Comparison of ENCODE assay signal across 20 cellular contexts in genomic region chr7:78055579-78055978, GRCh38.
DNase-seq lines count a peak whose midpoint lies in the region; ATAC-seq, FAIRE-seq and TF ChIP-seq lines count a peak whose summit lies in the region.
"Had no signal": no experiment of that assay in that cellular context is flagged by ENCODE, and none has a peak within 500 bp of the region (broad histone marks: within the 10 kb centered on the region; RNA-seq: fewer than 3 reads in every experiment).

No MANE protein-coding gene starts in this region.

- no peak overlapping the region for H4K5ac ChIP-seq in mesendoderm (ENCODE audit: low read length)

- TF ChIP-seq RAD21 in K562 (CRISPR knock-in tag; conservative IDR thresholded peaks at IDR 0.05 in 1 of 2, IDR thresholded peaks at IDR 0.05 in 1 of 2) = no peak

- peak overlapping the region; percentile 32 for H3K18ac ChIP-seq in mesendoderm (ENCODE audit: low read length)

- H3K4me3 ChIP-seq in cardiac muscle cell (no peak overlapping the region), K562 (no peak overlapping the region), mesendoderm (ENCODE audit: low read length) (no peak overlapping the region)

- H3K79me2 ChIP-seq in K562 (ENCODE audit: control insufficient read depth, insufficient read depth, low read length) (no peaks in the 10 kb centered on the region), mesendoderm (ENCODE audit: control insufficient read depth, insufficient read depth, low read length) (no peaks in the 10 kb centered on the region)

- H3K27me3 ChIP-seq in cardiac muscle cell (no peaks in the 10 kb centered on the region), K562 (ENCODE audit: control insufficient read depth in 2 of 2, insufficient read depth in 2 of 2, low read length in 2 of 2) (peaks cover 8 to 15% of the 10 kb centered on the region in 2 experiments; a peak in 3 of 5 replicates), mesendoderm (ENCODE audit: insufficient read depth, low read length, poor library complexity) (no peaks in the 10 kb centered on the region)

- H3K27ac ChIP-seq in cardiac muscle cell = peak overlapping the region; percentile 35
- H3K27ac ChIP-seq in K562 (ENCODE audit: extremely low read depth, low read depth, low read length) = no peak overlapping the region
- peak overlapping the region; percentile 86 for H3K27ac ChIP-seq in mesendoderm (ENCODE audit: low read depth, low read length)
- H3K27ac ChIP-seq: RWPE1 had no signal

- no peak overlapping the region for H2AFZ ChIP-seq in K562 (ENCODE audit: low read depth, low read length)

- H3K9me1 ChIP-seq in K562 (ENCODE audit: control insufficient read depth, insufficient read depth, low read length) = no peaks in the 10 kb centered on the region

- no peak overlapping the region for H3K56ac ChIP-seq in mesendoderm (ENCODE audit: low read length)

- H3K9me3 ChIP-seq in cardiac muscle cell (ENCODE audit: low read depth) (no peaks in the 10 kb centered on the region), K562 (replicated peaks; ENCODE audit: control insufficient read depth, insufficient read depth, low read depth, low read length) (no peaks in the 10 kb centered on the region)

- no peak for FAIRE-seq in K562 (lab: Jason Lieb, UNC)
- FAIRE-seq: GM19239, H54, HepG2 had no signal

- no peaks in the 10 kb centered on the region for H4K20me1 ChIP-seq in K562 (replicated peaks; ENCODE audit: control insufficient read depth, insufficient read depth, low read length)

- no peaks in the 10 kb centered on the region for H3K79me1 ChIP-seq in mesendoderm (ENCODE audit: low read length)

- in situ Hi-C loops in K562 (cut with MboI) = no loop called here

- no peak overlapping the region for H3K4ac ChIP-seq in mesendoderm (ENCODE audit: low read depth, low read length)

- no peak for TF ChIP-seq POLR2A in K562 (conservative IDR thresholded peaks at IDR 0.05)

- H3K23ac ChIP-seq in mesendoderm (ENCODE audit: low read length) = no peak overlapping the region

- intact Hi-C loops in left cardiac atrium (cut with DNase I) = no loop called here
- intact Hi-C loops in K562 (cut with micrococcal nuclease) = no loop called here

- H3K4me1 ChIP-seq in cardiac muscle cell (ENCODE audit: low read depth) = peaks cover 32% of the 10 kb centered on the region
- no peaks in the 10 kb centered on the region for H3K4me1 ChIP-seq in K562 (replicated peaks in 1 of 2; ENCODE audit: control insufficient read depth in 2 of 2, insufficient read depth in 2 of 2, low read length in 2 of 2)
- peaks cover 5% of the 10 kb centered on the region for H3K4me1 ChIP-seq in mesendoderm (ENCODE audit: control insufficient read depth, low read depth, low read length)

- H3K4me2 ChIP-seq in K562 (ENCODE audit: insufficient read depth, low read length) = no peak overlapping the region
- H3K4me2 ChIP-seq in mesendoderm (ENCODE audit: low read length) = no peak overlapping the region

- DNase-seq in cardiac muscle cell (ENCODE audit: low read depth in 1 of 2, low spot score in 1 of 2) (no peak), left cardiac atrium (no peak), K562 (ENCODE audit: extremely low read depth in 1 of 4, low spot score in 3 of 4) (no peak), mesendoderm (peak; percentile 84), NCI-H1417 (lab: John Stamatoyannopoulos, UW) (no peak)
- no peak for DNase-seq in stimulated activated CD4-positive, alpha-beta T cell treated with anti-CD3 and anti-CD28 coated beads, Interleukin-2, amount 100 ng/mL, for 24 hours
- no peak for DNase-seq in stimulated activated CD4-positive, alpha-beta T cell treated with anti-CD3 and anti-CD28 coated beads, Interleukin-4, amount 100 ng/mL, for 1 hour
- DNase-seq in activated T-cell treated with anti-CD3 and anti-CD28 coated beads, Interleukin-2, amount 50 U/mL, for 48 hours = no peak
- DNase-seq: 8988T; CD4-positive, CD25-positive, alpha-beta regulatory T cell; MV-4-11; NCI-H1105; NCI-H2107; NCI-H446 treated with DMSO at 0.1 percent for 48 hours; SHP77 had no signal

- no TSS peak for BruUV-seq in K562 (replicated peaks; lab: Mats Ljungman, UMichigan)

- no peak overlapping the region for H2BK5ac ChIP-seq in mesendoderm (ENCODE audit: low read length)

- no peak for ATAC-seq in left cardiac atrium
- ATAC-seq in K562 = no peak
- ATAC-seq: Panc1 had no signal

- H4K8ac ChIP-seq in mesendoderm (ENCODE audit: low read depth, low read length) = no peak overlapping the region

- no peak overlapping the region for H2BK120ac ChIP-seq in mesendoderm (ENCODE audit: low read depth, low read length)

- no peak overlapping the region for H2BK15ac ChIP-seq in mesendoderm (replicated peaks; ENCODE audit: low read depth)

- TF ChIP-seq CTCF in cardiac muscle cell (IDR thresholded peaks at IDR 0.05; ENCODE audit: low read depth, low read length) (no peak), K562 (IDR thresholded peaks at IDR 0.05 in 2 of 3, conservative IDR thresholded peaks at IDR 0.05 in 1 of 3; ENCODE audit: insufficient read depth in 2 of 3, low read depth in 1 of 3, low read length in 3 of 3) (no peak)

- 0% methylated on average over 2 of the region's 2 CpGs for WGBS in K562 (ENCODE audit: insufficient coverage, low coverage, missing lambda C conversion rate)
- no CpG with 5 or more reads among the region's 2 CpGs for WGBS in mesendoderm (ENCODE audit: extremely low coverage, insufficient coverage, low lambda C conversion rate)

- H3K36me3 ChIP-seq in cardiac muscle cell = no peaks in the 10 kb centered on the region
- no peaks in the 10 kb centered on the region for H3K36me3 ChIP-seq in K562 (ENCODE audit: control insufficient read depth, insufficient read depth, low read length)
- H3K36me3 ChIP-seq in mesendoderm (ENCODE audit: control insufficient read depth, insufficient read depth, low read length) = no peaks in the 10 kb centered on the region

- no peak overlapping the region for H2AK5ac ChIP-seq in mesendoderm (ENCODE audit: low read length)

- POLR2A ChIA-PET in K562 (lab: Yijun Ruan, JAX) = interaction anchor here (0.6 kb wide), 1 partner anchor 638 kb away, joined by 3 read pairs; no protein-coding TSS in a partner anchor

- H3K9ac ChIP-seq in K562 (ENCODE audit: insufficient read depth in 1 of 2, low read depth in 2 of 2, low read length in 2 of 2) (no peak overlapping the region), mesendoderm (ENCODE audit: low read length) (no peak overlapping the region)

- no peak for TF ChIP-seq EP300 in K562 (IDR thresholded peaks at IDR 0.05; ENCODE audit: low read length)

- CTCF ChIA-PET in K562 (lab: Yijun Ruan, JAX; ENCODE audit: low intra/inter-chr PET ratio) = no interaction called here

TF ChIP-seq in K562, 482 proteins besides CTCF, POLR2A, EP300 and RAD21 (continues in another document):
- TF ChIP-seq ZNF57 (CRISPR knock-in tag; IDR thresholded peaks at IDR 0.05) = no peak
- no peak for TF ChIP-seq PHF20 (IDR thresholded peaks at IDR 0.05; ENCODE audit: partially characterized antibody)
- peak; percentile 43 for TF ChIP-seq TAL1 (IDR thresholded peaks at IDR 0.05)
- no peak for TF ChIP-seq MYC (IDR thresholded peaks at IDR 0.05; ENCODE audit: low read depth, low read length)
- TF ChIP-seq MYC (CRISPR knock-in tag; IDR thresholded peaks at IDR 0.05; ENCODE audit: borderline replicate concordance, low read depth) = no peak
- no peak for TF ChIP-seq SLC30A9 (CRISPR knock-in tag; IDR thresholded peaks at IDR 0.05)
- peak; percentile 66 for TF ChIP-seq CBFA2T3 (IDR thresholded peaks at IDR 0.05)
- TF ChIP-seq MEF2D (tag; conservative IDR thresholded peaks at IDR 0.05; ENCODE audit: low read depth) = no peak
- peak; percentile 31; the same call in 1 of the 2 replicates for TF ChIP-seq ARID1B (IDR thresholded peaks at IDR 0.05)
- TF ChIP-seq HEY1 (CRISPR knock-in tag; IDR thresholded peaks at IDR 0.05; ENCODE audit: borderline replicate concordance) = no peak
- TF ChIP-seq FOS (IDR thresholded peaks at IDR 0.05; ENCODE audit: extremely low read depth, insufficient read length) = no peak
- TF ChIP-seq CC2D1A (IDR thresholded peaks at IDR 0.05) = no peak
- TF ChIP-seq RFX5 (IDR thresholded peaks at IDR 0.05; ENCODE audit: low read depth, low read length) = no peak
- TF ChIP-seq BDP1 (IDR thresholded peaks at IDR 0.05; ENCODE audit: insufficient read depth, insufficient read length) = no peak
- peak; percentile 26; the same call in 1 of the 2 replicates for TF ChIP-seq TCF3 (CRISPR knock-in tag; IDR thresholded peaks at IDR 0.05)
- no peak for TF ChIP-seq YBX1 (IDR thresholded peaks at IDR 0.05)
- no peak for TF ChIP-seq ESRRA (IDR thresholded peaks at IDR 0.05; ENCODE audit: borderline replicate concordance, low read depth)
- peak; percentile 32; the same call in 1 of the 2 replicates for TF ChIP-seq SOX6 (IDR thresholded peaks at IDR 0.05)
- no peak for TF ChIP-seq RBM14 (IDR thresholded peaks at IDR 0.05; ENCODE audit: borderline replicate concordance, insufficient read depth, low read depth, low read length)
- TF ChIP-seq TAF15 (IDR thresholded peaks at IDR 0.05; ENCODE audit: low read depth, low read length) = no peak
- TF ChIP-seq, protein P1, sequence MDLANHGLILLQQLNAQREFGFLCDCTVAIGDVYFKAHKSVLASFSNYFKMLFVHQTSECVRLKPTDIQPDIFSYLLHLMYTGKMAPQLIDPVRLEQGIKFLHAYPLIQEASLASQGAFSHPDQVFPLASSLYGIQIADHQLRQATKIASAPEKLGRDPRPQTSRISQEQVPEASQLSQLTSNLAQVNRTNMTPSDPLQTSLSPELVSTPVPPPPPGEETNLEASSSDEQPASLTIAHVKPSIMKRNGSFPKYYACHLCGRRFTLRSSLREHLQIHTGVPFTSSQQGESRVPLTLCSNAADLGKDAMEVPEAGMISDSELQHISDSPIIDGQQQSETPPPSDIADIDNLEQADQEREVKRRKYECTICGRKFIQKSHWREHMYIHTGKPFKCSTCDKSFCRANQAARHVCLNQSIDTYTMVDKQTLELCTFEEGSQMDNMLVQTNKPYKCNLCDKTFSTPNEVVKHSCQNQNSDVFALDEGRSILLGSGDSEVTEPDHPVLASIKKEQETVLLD (IDR thresholded peaks at IDR 0.05) = no peak
